In the genomic region with DNA sequence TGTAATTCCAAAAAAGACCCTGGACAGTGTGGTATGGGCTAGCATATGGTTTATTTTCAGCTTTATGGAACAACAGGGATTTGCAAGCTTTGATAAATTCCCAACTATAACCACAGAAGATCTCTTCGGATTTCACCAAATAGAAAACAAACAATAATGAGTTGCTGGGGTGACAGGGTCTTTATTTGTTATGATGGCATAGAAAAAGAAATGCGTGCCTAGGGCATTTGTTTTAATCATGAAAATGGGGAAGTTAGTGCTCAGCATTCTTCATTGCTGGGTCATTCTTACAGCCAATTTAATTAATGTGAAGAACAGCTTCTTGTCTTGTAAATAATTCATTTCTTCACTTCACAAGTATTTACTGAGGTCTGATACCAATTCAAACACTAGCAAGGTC, we compare ENCODE assay signal across 21 cellular contexts.
DNase-seq lines count a peak whose midpoint lies in the region; ATAC-seq and TF ChIP-seq lines count a peak whose summit lies in the region.
"Had no signal": no experiment of that assay in that cellular context is flagged by ENCODE, and none has a peak within 500 bp of the region (broad histone marks: within the 10 kb centered on the region; RNA-seq: fewer than 3 reads in every experiment).

No MANE protein-coding gene starts in this region.

- POLR2A ChIA-PET in PC-9 (lab: Charles Lee; ENCODE audit: unreplicated experiment), result no interaction called here

- H2AFZ ChIP-seq in smooth muscle cell (ENCODE audit: low read depth) (no peak overlapping the region), PC-9 (no peak overlapping the region)

- H3K36me3 ChIP-seq in smooth muscle cell (ENCODE audit: low read depth), result no peaks in the 10 kb centered on the region
- H3K36me3 ChIP-seq in PC-9 (ENCODE audit: low read depth), result no peaks in the 10 kb centered on the region
- H3K36me3 ChIP-seq: adrenal gland, cardiac muscle cell, HAP-1, suprapubic skin had no signal

- intact Hi-C loops in PC-9 (cut with micrococcal nuclease; ENCODE audit: unreplicated experiment), result no loop called here

- H3K27me3 ChIP-seq in smooth muscle cell (ENCODE audit: low read depth) (no peaks in the 10 kb centered on the region), PC-9 (ENCODE audit: insufficient read depth, low read depth) (no peaks in the 10 kb centered on the region)
- H3K27me3 ChIP-seq: adrenal gland, cardiac muscle cell, suprapubic skin had no signal

- no peak overlapping the region for H3K9ac ChIP-seq in smooth muscle cell (ENCODE audit: low read depth)
- H3K9ac ChIP-seq: SK-N-SH had no signal

- H3K79me2 ChIP-seq in smooth muscle cell (ENCODE audit: low read depth), result no peaks in the 10 kb centered on the region
- no peaks in the 10 kb centered on the region for H3K79me2 ChIP-seq in PC-9 (ENCODE audit: low read depth)

- H3K4me3 ChIP-seq in smooth muscle cell (no peak overlapping the region), PC-9 (no peak overlapping the region)
- H3K4me3 ChIP-seq: adrenal gland, cardiac muscle cell, HAP-1, suprapubic skin had no signal

- no peaks in the 10 kb centered on the region for H3K4me1 ChIP-seq in smooth muscle cell (ENCODE audit: low read depth)
- H3K4me1 ChIP-seq in PC-9 (replicated peaks; ENCODE audit: insufficient read depth), result peaks cover 14% of the 10 kb centered on the region
- H3K4me1 ChIP-seq: adrenal gland, HAP-1, suprapubic skin had no signal

- H3K9me3 ChIP-seq in smooth muscle cell (replicated peaks; ENCODE audit: low read depth) (no peaks in the 10 kb centered on the region), PC-9 (ENCODE audit: insufficient read depth, low read depth) (no peaks in the 10 kb centered on the region)
- H3K9me3 ChIP-seq: adrenal gland, HAP-1, suprapubic skin had no signal

- H4K20me1 ChIP-seq in smooth muscle cell (ENCODE audit: low read depth) (no peaks in the 10 kb centered on the region), PC-9 (ENCODE audit: insufficient read depth) (no peaks in the 10 kb centered on the region)

- no peak for ATAC-seq in omental fat pad (ENCODE audit: low FRiP score)
- ATAC-seq: left lobe of liver had no signal

- H3F3A ChIP-seq in smooth muscle cell (ENCODE audit: low read depth) (no peaks in the 10 kb centered on the region), PC-9 (ENCODE audit: insufficient read depth, low read depth) (peaks cover 4% of the 10 kb centered on the region; the same call in 1 of the 2 replicates)

- H3K4me2 ChIP-seq in smooth muscle cell (peak overlapping the region; percentile 22), PC-9 (no peak overlapping the region)
- H3K4me2 ChIP-seq: SK-N-SH had no signal

- DNase-seq in ELR (ENCODE audit: low read depth) (peak; percentile 4), RPMI7951 (ENCODE audit: low read depth) (peak; percentile 1), fibroblast of gingiva (ENCODE audit: low read depth) (peak; percentile 11), smooth muscle cell (lab: John Stamatoyannopoulos, UW; ENCODE audit: unreplicated experiment) (no peak), PC-9 (no peak), omental fat pad (ENCODE audit: low spot score) (no peak), GM10266 (ENCODE audit: extremely low spot score) (no peak)
- DNase-seq: activated CD4-positive, alpha-beta memory T cell treated with anti-CD3 and anti-CD28 coated beads for 36 hours; activated gamma-delta T cell; activated T-cell treated with anti-CD3 and anti-CD28 coated beads for 4 hours; adrenal gland; AML-193; MM.1S; NCI-H146; NCI-H524; SK-N-SH had no signal

- no peaks in the 10 kb centered on the region for H3K9me2 ChIP-seq in PC-9 (ENCODE audit: insufficient read depth)
- H3K9me2 ChIP-seq: SK-N-SH had no signal

- CTCF ChIA-PET in PC-9 (lab: Charles Lee), result no interaction called here

- 12% methylated on average over 2 of the region's 2 CpGs for WGBS in smooth muscle cell (ENCODE audit: low lambda C conversion rate)

- TF ChIP-seq CTCF in smooth muscle cell (IDR thresholded peaks at IDR 0.05; ENCODE audit: borderline replicate concordance, insufficient read depth, poor library complexity, severe bottlenecking) (no peak), PC-9 (conservative IDR thresholded peaks at IDR 0.05) (no peak), omental fat pad (IDR thresholded peaks at IDR 0.05) (no peak), GM10266 (IDR thresholded peaks at IDR 0.05; ENCODE audit: control insufficient read depth, insufficient read depth, low read depth, missing control alignments) (no peak)

- H3K27ac ChIP-seq in smooth muscle cell (ENCODE audit: low read depth), result peak overlapping the region; percentile 49
- H3K27ac ChIP-seq in PC-9, result no peak overlapping the region
- H3K27ac ChIP-seq: adrenal gland, cardiac muscle cell, RWPE1, suprapubic skin had no signal

- no TSS peak for BruUV-seq in PC-9 (replicated peaks; lab: Mats Ljungman, UMichigan)

Comparison
In these comparisons a context has a peak if more than half of its experiments do, and no peak if none do; other contexts are left out.
1. DNase-seq: peak in ELR (single experiment), RPMI7951 (single experiment) and fibroblast of gingiva (single experiment); none in smooth muscle cell (single experiment), PC-9 (0 of 2), omental fat pad (single experiment) and GM10266 (single experiment).